In the genomic region with DNA sequence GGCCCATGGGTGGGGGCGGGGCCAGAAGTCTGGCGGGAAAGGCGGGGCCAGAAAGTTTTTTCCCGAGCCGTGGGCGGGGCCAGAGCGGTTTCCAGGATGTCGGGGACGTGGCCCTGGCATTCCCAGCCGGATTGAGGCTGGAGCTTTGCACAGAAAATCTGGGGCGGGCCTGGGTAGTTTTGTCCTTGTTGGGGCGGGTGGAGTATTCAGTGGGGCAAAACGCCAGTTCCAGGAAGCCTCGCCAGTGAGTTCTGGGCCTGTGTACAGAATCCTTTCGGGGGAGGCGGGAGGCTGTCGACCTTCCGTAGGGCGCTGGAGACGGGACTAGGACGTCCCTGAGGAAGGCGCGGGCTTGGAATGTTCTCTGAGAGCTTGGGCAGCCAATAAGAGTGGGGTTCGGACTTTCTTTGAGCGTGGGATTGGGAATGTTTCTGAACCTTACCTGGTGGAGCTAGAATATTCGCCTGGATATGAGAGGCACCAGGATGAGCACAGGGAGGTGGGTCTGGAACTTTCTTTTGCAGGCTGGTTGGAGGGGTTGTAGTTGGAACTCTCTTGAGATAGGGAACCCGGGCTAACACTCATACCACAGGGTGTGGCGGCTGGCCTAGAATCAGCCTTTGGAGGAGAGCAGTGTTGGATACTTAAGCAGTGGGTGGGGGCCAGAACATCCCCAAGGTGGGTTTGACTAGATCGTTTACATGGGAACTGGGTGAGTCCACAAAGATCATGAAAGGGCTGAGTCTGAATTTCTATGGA, we compare ENCODE assay signal across 8 cellular contexts. TPM values are rescaled to one million over a fixed set of nuclear protein-coding genes. Genes with fewer than 3 reads are reported as not detected.
A peak's percentile ranks its signal among the peaks of the same experiment; 100 is the strongest.
DNase-seq lines count a peak whose midpoint lies in the region; ATAC-seq and TF ChIP-seq lines count a peak whose summit lies in the region.

No MANE protein-coding gene starts in this region.

- no peak for TF ChIP-seq CTCF in GM12864 (IDR thresholded peaks at IDR 0.05; ENCODE audit: low read depth, low read length, missing control alignments)

- H3K9me3 Mint-ChIP-seq in effector memory CD8-positive, alpha-beta T cell: no peaks in the 10 kb centered on the region
- H3K9me3 Mint-ChIP-seq in natural killer cell treated with Interleukin-12 subunit alpha and Interleukin-12 subunit beta and Interleukin-15 and Interleukin-18, amount 100 ng/mL, for 72 hours: no peaks in the 10 kb centered on the region

- peaks cover 19 to 37% of the 10 kb centered on the region in 2 donors for H3K4me1 Mint-ChIP-seq in effector memory CD8-positive, alpha-beta T cell (ENCODE audit: low read depth in 2 of 2)
- peaks cover 42 to 44% of the 10 kb centered on the region in 2 donors for H3K4me1 Mint-ChIP-seq in natural killer cell treated with Interleukin-12 subunit alpha and Interleukin-12 subunit beta and Interleukin-15 and Interleukin-18, amount 100 ng/mL, for 72 hours (ENCODE audit: low read depth in 2 of 2)

- H3K4me3 Mint-ChIP-seq in effector memory CD8-positive, alpha-beta T cell: peak overlapping the region; percentile 88 to 97
- peak overlapping the region; percentile 97 for H3K4me3 Mint-ChIP-seq in natural killer cell treated with Interleukin-12 subunit alpha and Interleukin-12 subunit beta and Interleukin-15 and Interleukin-18, amount 100 ng/mL, for 72 hours

- H3K27ac Mint-ChIP-seq in effector memory CD8-positive, alpha-beta T cell: peak overlapping the region; percentile 95 to 97
- peak overlapping the region; percentile 89 to 96 for H3K27ac Mint-ChIP-seq in natural killer cell treated with Interleukin-12 subunit alpha and Interleukin-12 subunit beta and Interleukin-15 and Interleukin-18, amount 100 ng/mL, for 72 hours

- DNase-seq in GM12864 (ENCODE audit: low read depth) (no peak), NOMO-1 treated with DMSO at 0.1 percent for 48 hours (lab: John Stamatoyannopoulos, UW; ENCODE audit: unreplicated experiment) (peak; percentile 70), NCI-H2227 (lab: John Stamatoyannopoulos, UW; ENCODE audit: unreplicated experiment) (no peak), kidney tubule cell (ENCODE audit: low spot score) (no peak), NCI-H2081 treated with DMSO at 0.1 percent for 48 hours (lab: John Stamatoyannopoulos, UW) (no peak)
- DNase-seq in effector memory CD8-positive, alpha-beta T cell: no peak
- DNase-seq in natural killer cell treated with Interleukin-12 subunit alpha and Interleukin-12 subunit beta and Interleukin-15 and Interleukin-18, amount 100 ng/mL, for 72 hours (ENCODE audit: low spot score): no peak

- H3K27me3 Mint-ChIP-seq in effector memory CD8-positive, alpha-beta T cell: no peaks in the 10 kb centered on the region
- no peaks in the 10 kb centered on the region for H3K27me3 Mint-ChIP-seq in natural killer cell treated with Interleukin-12 subunit alpha and Interleukin-12 subunit beta and Interleukin-15 and Interleukin-18, amount 100 ng/mL, for 72 hours

- H3K36me3 Mint-ChIP-seq in effector memory CD8-positive, alpha-beta T cell (ENCODE audit: insufficient read depth): peaks cover 56% of the 10 kb centered on the region
- peaks cover 19% of the 10 kb centered on the region for H3K36me3 Mint-ChIP-seq in natural killer cell treated with Interleukin-12 subunit alpha and Interleukin-12 subunit beta and Interleukin-15 and Interleukin-18, amount 100 ng/mL, for 72 hours

- no peak for ATAC-seq in effector memory CD8-positive, alpha-beta T cell (replicated peaks)
- ATAC-seq in natural killer cell treated with Interleukin-12 subunit alpha and Interleukin-12 subunit beta and Interleukin-15 and Interleukin-18, amount 100 ng/mL, for 72 hours: no peak
- no peak for ATAC-seq in HG03469 (IDR thresholded peaks at IDR 0.05; ENCODE audit: unreplicated experiment)

- peak overlapping the region; percentile 68 for H3K4me3 ChIP-seq in GM12864 (ENCODE audit: low read depth, low read length)

RNA-seq across cellular contexts. Expression of a gene that starts 1.3 kb away (rescaled TPM):
- 10 to 100 TPM; 42.8 to 58.4 TPM for total RNA-seq in natural killer cell treated with Interleukin-12 subunit alpha and Interleukin-12 subunit beta and Interleukin-15 and Interleukin-18, amount 100 ng/mL, for 72 hours

RNA-seq across cellular contexts. Expression of a gene that starts 17.1 kb away (rescaled TPM):
- 10 to 100 TPM; 14.0 to 16.1 TPM for total RNA-seq in natural killer cell treated with Interleukin-12 subunit alpha and Interleukin-12 subunit beta and Interleukin-15 and Interleukin-18, amount 100 ng/mL, for 72 hours

RNA-seq across cellular contexts. Expression of a gene that starts 26.6 kb away (rescaled TPM):
- total RNA-seq in natural killer cell treated with Interleukin-12 subunit alpha and Interleukin-12 subunit beta and Interleukin-15 and Interleukin-18, amount 100 ng/mL, for 72 hours: 1 to 10 TPM; 4.8 to 9.7 TPM

RNA-seq across cellular contexts. Expression of a gene that starts 52.1 kb away (rescaled TPM):
- 1 to 10 TPM; 1.3 to 7.6 TPM for total RNA-seq in natural killer cell treated with Interleukin-12 subunit alpha and Interleukin-12 subunit beta and Interleukin-15 and Interleukin-18, amount 100 ng/mL, for 72 hours
